ENCODE assay signal across 8 cellular contexts in the genomic region with DNA sequence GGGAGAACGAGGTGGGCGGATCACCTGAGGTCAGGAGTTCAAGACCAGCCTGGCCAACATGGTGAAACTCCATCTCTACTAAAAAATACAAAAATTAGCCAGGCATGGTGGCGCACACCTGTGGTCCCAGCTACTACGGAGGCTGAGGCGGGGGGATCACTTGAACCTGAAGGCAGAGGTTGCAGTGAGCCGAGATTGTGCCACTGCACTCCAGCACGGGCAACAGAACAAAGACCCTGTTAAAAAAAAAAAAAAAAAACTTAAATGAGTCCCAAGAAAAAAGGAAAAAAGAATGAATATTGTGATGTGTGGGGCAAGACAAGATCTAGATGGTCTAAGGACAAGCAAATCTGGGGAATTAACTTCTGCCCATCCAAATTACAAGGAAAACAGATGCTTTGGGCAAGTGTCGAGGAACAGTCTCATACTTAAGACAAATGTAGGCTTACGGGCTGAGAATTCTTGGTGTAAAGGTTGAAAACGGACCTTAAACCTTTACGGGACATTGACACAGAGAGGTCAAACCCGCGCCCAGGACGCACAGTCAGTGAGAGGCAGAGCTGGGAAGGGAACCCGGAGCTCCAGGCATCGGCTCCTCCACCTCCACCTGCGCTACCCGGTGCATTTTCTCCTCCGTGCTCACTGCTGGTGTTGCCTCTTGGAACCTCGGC. TPM values are rescaled to one million over a fixed set of nuclear protein-coding genes. Genes with fewer than 3 reads are reported as not detected.
DNase-seq lines count a peak whose midpoint lies in the region; ATAC-seq and TF ChIP-seq lines count a peak whose summit lies in the region.

No MANE protein-coding gene starts in this region.

- DNase-seq in activated CD4-positive, CD25-positive, alpha-beta regulatory T cell (lab: John Stamatoyannopoulos, UW): no peak
- no peak for DNase-seq in sciatic nerve (ENCODE audit: low spot score)

- H2AFZ ChIP-seq in KMS-11 (ENCODE audit: low read depth) (peak overlapping the region; percentile 75), neural cell (ENCODE audit: low read depth, low read length) (peak overlapping the region; percentile 82)

- H3K4me2 ChIP-seq in KMS-11 (peak overlapping the region; percentile 49; the same call in 1 of the 2 replicates), neural cell (ENCODE audit: low read length) (peak overlapping the region; percentile 3)

- TF ChIP-seq EP300 in neural cell (conservative IDR thresholded peaks at IDR 0.05; ENCODE audit: poor library complexity, severe bottlenecking): no peak

- 48 to 51% methylated on average over 20 of the region's 20 CpGs for WGBS in ectodermal cell, 2 experiments

- H3K4me3 ChIP-seq in KMS-11 (IDR thresholded peaks at IDR 0.05; ENCODE audit: insufficient read depth, low read depth, low read length) (no peak overlapping the region), ectodermal cell (ENCODE audit: insufficient read depth, low read depth, low read length) (peak overlapping the region; percentile 89), neural cell (ENCODE audit: low read length) (peak overlapping the region; percentile 97)

- H3K9ac ChIP-seq in KMS-11: no peak overlapping the region; the same call in 1 of the 2 replicates
- H3K9ac ChIP-seq in neural cell (ENCODE audit: low read length): peak overlapping the region; percentile 76

- H3K79me2 ChIP-seq in KMS-11 (ENCODE audit: insufficient read depth, low read depth): peaks cover 13% of the 10 kb centered on the region; the same call in 1 of the 2 replicates
- peaks cover 10% of the 10 kb centered on the region for H3K79me2 ChIP-seq in neural cell (replicated peaks; ENCODE audit: insufficient read depth, low read length)

- H3K9me3 ChIP-seq in ectodermal cell (ENCODE audit: control insufficient read depth, low read length) (no peaks in the 10 kb centered on the region), neural cell (ENCODE audit: low read length) (no peaks in the 10 kb centered on the region)

- no peaks in the 10 kb centered on the region for H3K9me2 ChIP-seq in neural cell (ENCODE audit: insufficient read depth, low read length)

- H3F3A ChIP-seq in neural cell (ENCODE audit: insufficient read depth, low read length, poor library complexity, severe bottlenecking): no peaks in the 10 kb centered on the region

- ATAC-seq in activated CD4-positive, CD25-positive, alpha-beta regulatory T cell treated with anti-CD3 and anti-CD28 coated beads, Interleukin-2, amount 50 U/mL, for 24 hours: peak; percentile 4 to 12
- no peak for ATAC-seq in GM18861 (IDR thresholded peaks at IDR 0.05; ENCODE audit: unreplicated experiment)
- no peak for ATAC-seq in sciatic nerve
- no peak for ATAC-seq in GM21360 (IDR thresholded peaks at IDR 0.05; ENCODE audit: unreplicated experiment)

- no peak for TF ChIP-seq RAD21 in neural cell (conservative IDR thresholded peaks at IDR 0.05)

- intact Hi-C loops in sciatic nerve (cut with DNase I): no loop called here

- TF ChIP-seq CTCF in KMS-11 (conservative IDR thresholded peaks at IDR 0.05; ENCODE audit: low read depth, low read length) (no peak), neural cell (IDR thresholded peaks at IDR 0.05; ENCODE audit: poor library complexity, severe bottlenecking) (no peak)

- no peak overlapping the region for H3K27ac ChIP-seq in KMS-11
- H3K27ac ChIP-seq in ectodermal cell (ENCODE audit: insufficient read depth, low read depth, low read length, poor library complexity, severe bottlenecking): no peak overlapping the region
- peak overlapping the region; percentile 27 for H3K27ac ChIP-seq in neural cell (ENCODE audit: low read length)

- H3K4me1 ChIP-seq in KMS-11 (ENCODE audit: low read depth, poor library complexity, severe bottlenecking): peaks cover 6% of the 10 kb centered on the region
- H3K4me1 ChIP-seq in ectodermal cell (ENCODE audit: control insufficient read depth, insufficient read depth, low read length): no peaks in the 10 kb centered on the region

- no peaks in the 10 kb centered on the region for H3K36me3 ChIP-seq in KMS-11 (ENCODE audit: insufficient read depth)
- H3K36me3 ChIP-seq in ectodermal cell (ENCODE audit: control insufficient read depth, insufficient read depth, low read length): peaks cover 5% of the 10 kb centered on the region
- no peaks in the 10 kb centered on the region for H3K36me3 ChIP-seq in neural cell (ENCODE audit: insufficient read depth, low read length)

- H3K27me3 ChIP-seq in KMS-11 (ENCODE audit: insufficient read depth, low read depth): peaks cover 10% of the 10 kb centered on the region; the same call in 1 of the 2 replicates
- H3K27me3 ChIP-seq in ectodermal cell (ENCODE audit: control insufficient read depth, insufficient read depth, low read length, poor library complexity, severe bottlenecking): peaks cover 8% of the 10 kb centered on the region
- H3K27me3 ChIP-seq in neural cell (ENCODE audit: insufficient read depth, low read depth, low read length): no peaks in the 10 kb centered on the region

- H4K20me1 ChIP-seq in KMS-11 (ENCODE audit: insufficient read depth) (no peaks in the 10 kb centered on the region), neural cell (ENCODE audit: insufficient read depth) (no peaks in the 10 kb centered on the region)

TF ChIP-seq in neural cell, 6 proteins besides CTCF, POLR2A, EP300 and RAD21:
- TF ChIP-seq, protein P1, sequence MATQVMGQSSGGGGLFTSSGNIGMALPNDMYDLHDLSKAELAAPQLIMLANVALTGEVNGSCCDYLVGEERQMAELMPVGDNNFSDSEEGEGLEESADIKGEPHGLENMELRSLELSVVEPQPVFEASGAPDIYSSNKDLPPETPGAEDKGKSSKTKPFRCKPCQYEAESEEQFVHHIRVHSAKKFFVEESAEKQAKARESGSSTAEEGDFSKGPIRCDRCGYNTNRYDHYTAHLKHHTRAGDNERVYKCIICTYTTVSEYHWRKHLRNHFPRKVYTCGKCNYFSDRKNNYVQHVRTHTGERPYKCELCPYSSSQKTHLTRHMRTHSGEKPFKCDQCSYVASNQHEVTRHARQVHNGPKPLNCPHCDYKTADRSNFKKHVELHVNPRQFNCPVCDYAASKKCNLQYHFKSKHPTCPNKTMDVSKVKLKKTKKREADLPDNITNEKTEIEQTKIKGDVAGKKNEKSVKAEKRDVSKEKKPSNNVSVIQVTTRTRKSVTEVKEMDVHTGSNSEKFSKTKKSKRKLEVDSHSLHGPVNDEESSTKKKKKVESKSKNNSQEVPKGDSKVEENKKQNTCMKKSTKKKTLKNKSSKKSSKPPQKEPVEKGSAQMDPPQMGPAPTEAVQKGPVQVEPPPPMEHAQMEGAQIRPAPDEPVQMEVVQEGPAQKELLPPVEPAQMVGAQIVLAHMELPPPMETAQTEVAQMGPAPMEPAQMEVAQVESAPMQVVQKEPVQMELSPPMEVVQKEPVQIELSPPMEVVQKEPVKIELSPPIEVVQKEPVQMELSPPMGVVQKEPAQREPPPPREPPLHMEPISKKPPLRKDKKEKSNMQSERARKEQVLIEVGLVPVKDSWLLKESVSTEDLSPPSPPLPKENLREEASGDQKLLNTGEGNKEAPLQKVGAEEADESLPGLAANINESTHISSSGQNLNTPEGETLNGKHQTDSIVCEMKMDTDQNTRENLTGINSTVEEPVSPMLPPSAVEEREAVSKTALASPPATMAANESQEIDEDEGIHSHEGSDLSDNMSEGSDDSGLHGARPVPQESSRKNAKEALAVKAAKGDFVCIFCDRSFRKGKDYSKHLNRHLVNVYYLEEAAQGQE (IDR thresholded peaks at IDR 0.05; ENCODE audit: borderline replicate concordance): no peak
- TF ChIP-seq TAF1 (IDR thresholded peaks at IDR 0.05; ENCODE audit: low read depth) (no peak), EZH2 (IDR thresholded peaks at IDR 0.05; ENCODE audit: borderline replicate concordance, insufficient read depth, low read length, poor library complexity, severe bottlenecking) (no peak), MXI1 (conservative IDR thresholded peaks at IDR 0.05; ENCODE audit: poor library complexity, severe bottlenecking) (no peak), SMC3 (conservative IDR thresholded peaks at IDR 0.05; ENCODE audit: poor library complexity) (no peak), POLR2AphosphoS5 (IDR thresholded peaks at IDR 0.05) (no peak)

RNA-seq across cellular contexts. Expression of a gene that starts 0.7 kb away (rescaled TPM):
- 7.3 TPM for polyA plus RNA-seq in ectodermal cell (2013, experiment 1 of 4)
- 9.5 TPM for polyA plus RNA-seq in ectodermal cell (2013, experiment 2 of 4)
- 6.1 TPM for polyA plus RNA-seq in ectodermal cell (2013, experiment 3 of 4)
- polyA plus RNA-seq in ectodermal cell (2013, experiment 4 of 4): 7.4 TPM
- polyA plus RNA-seq in neural cell: 12.5 and 19.5 TPM in 2 replicates
- polyA minus RNA-seq in neural cell: 47.1 and 53.1 TPM in 2 replicates
- total RNA-seq in sciatic nerve: 15.2 TPM

RNA-seq across cellular contexts. Expression of a gene that starts 9.9 kb away (rescaled TPM):
- polyA plus RNA-seq in ectodermal cell (2013, experiment 1 of 4): 10.7 TPM
- polyA plus RNA-seq in ectodermal cell (2013, experiment 2 of 4): 11.9 TPM
- polyA plus RNA-seq in ectodermal cell (2013, experiment 3 of 4): 8.9 TPM
- 11.8 TPM for polyA plus RNA-seq in ectodermal cell (2013, experiment 4 of 4)
- 18.2 and 25.9 TPM in 2 replicates for polyA plus RNA-seq in neural cell
- polyA minus RNA-seq in neural cell: 19.9 and 23.1 TPM in 2 replicates
- total RNA-seq in sciatic nerve: 10.3 TPM

RNA-seq across cellular contexts. Expression of a gene that starts 14.8 kb away (rescaled TPM):
- polyA plus RNA-seq in ectodermal cell (2013, experiment 1 of 4): 2.4 TPM
- polyA plus RNA-seq in ectodermal cell (2013, experiment 2 of 4): 3.3 TPM
- polyA plus RNA-seq in ectodermal cell (2013, experiment 3 of 4): 1.9 TPM
- polyA plus RNA-seq in ectodermal cell (2013, experiment 4 of 4): 2.9 TPM
- 7.8 and 10.4 TPM in 2 replicates for polyA plus RNA-seq in neural cell
- polyA minus RNA-seq in neural cell: 28.4 and 30.9 TPM in 2 replicates
- total RNA-seq in sciatic nerve: 7.5 TPM

RNA-seq across cellular contexts. Expression of a gene that starts 26.3 kb away (rescaled TPM):
- 2.9 TPM for polyA plus RNA-seq in ectodermal cell (2013, experiment 1 of 4)
- 3.7 TPM for polyA plus RNA-seq in ectodermal cell (2013, experiment 2 of 4)
- 3.6 TPM for polyA plus RNA-seq in ectodermal cell (2013, experiment 3 of 4)
- 3.8 TPM for polyA plus RNA-seq in ectodermal cell (2013, experiment 4 of 4)
- polyA plus RNA-seq in neural cell: 0.77 and 1.0 TPM in 2 replicates
- polyA minus RNA-seq in neural cell: 14.1 and 15.6 TPM in 2 replicates
- total RNA-seq in sciatic nerve: 6.1 TPM

RNA-seq across cellular contexts. Expression of a gene that starts 45.6 kb away (rescaled TPM):
- polyA plus RNA-seq in ectodermal cell (2013, experiment 1 of 4): 14.0 TPM
- 14.3 TPM for polyA plus RNA-seq in ectodermal cell (2013, experiment 2 of 4)
- 13.0 TPM for polyA plus RNA-seq in ectodermal cell (2013, experiment 3 of 4)
- polyA plus RNA-seq in ectodermal cell (2013, experiment 4 of 4): 11.1 TPM
- polyA plus RNA-seq in neural cell: 14.9 and 19.7 TPM in 2 replicates
- 3.4 and 5.6 TPM in 2 replicates for polyA minus RNA-seq in neural cell
- total RNA-seq in sciatic nerve: 10.1 TPM

Comparison
In these comparisons a context has a peak if more than half of its experiments do, and no peak if none do; other contexts are left out.
1. ATAC-seq: peak in activated CD4-positive, CD25-positive, alpha-beta regulatory T cell treated with anti-CD3 and anti-CD28 coated beads, Interleukin-2, amount 50 U/mL, for 24 hours (2 of 2); none in GM18861 (single experiment), sciatic nerve (single experiment) and GM21360 (single experiment).